In genomic region chr11:70552441-70553150, GRCh38 we compare ENCODE assay signal across 15 cellular contexts.
"Had no signal": no experiment of that assay in that cellular context is flagged by ENCODE, and none has a peak within 500 bp of the region (broad histone marks: within the 10 kb centered on the region; RNA-seq: fewer than 3 reads in every experiment).

No MANE protein-coding gene starts in this region.

- DNase-seq: activated CD4-positive, alpha-beta T cell treated with anti-CD3 and anti-CD28 coated beads, Interleukin-2, amount 50 U/mL, for 1 hour; activated CD8-positive, alpha-beta memory T cell treated with anti-CD3 and anti-CD28 coated beads for 24 hours; activated naive CD8-positive, alpha-beta T cell treated with anti-CD3 and anti-CD28 coated beads for 36 hours; amygdala; body of pancreas; central memory CD4-positive, alpha-beta T cell; hippocampal formation; mesendoderm; stimulated activated CD4-positive, alpha-beta T cell treated with anti-CD3 and anti-CD28 coated beads, Interleukin-4, amount 100 ng/mL, for 24 hours; stimulated activated CD8-positive, alpha-beta memory T cell treated with anti-CD3 and anti-CD28 coated beads, Interleukin-4, amount 100 ng/mL, for 48 hours; stimulated activated naive CD4-positive, alpha-beta T cell treated with Interleukin-2 at 50 U/mL for 16 hours; transverse colon had no signal

- H3K27ac ChIP-seq: body of pancreas, coronary artery, esophagus muscularis mucosa, parathyroid adenoma, transverse colon had no signal

- H3K4me3 ChIP-seq: body of pancreas, coronary artery, esophagus muscularis mucosa, transverse colon had no signal

- H3K9me3 ChIP-seq: body of pancreas, esophagus muscularis mucosa, transverse colon had no signal

- ATAC-seq: body of pancreas had no signal

- H3K36me3 ChIP-seq: esophagus muscularis mucosa, transverse colon had no signal

- H3K4me1 ChIP-seq: body of pancreas, esophagus muscularis mucosa, parathyroid adenoma had no signal

- H3K79me2 ChIP-seq: parathyroid adenoma had no signal

- H3K27me3 ChIP-seq: body of pancreas, transverse colon had no signal

- H3K9ac ChIP-seq: parathyroid adenoma had no signal

- H2AFZ ChIP-seq: parathyroid adenoma had no signal
